10 cellular contexts compared by ENCODE assay signal in genomic region chr19:44694184-44694579, GRCh38. TPM values are rescaled to one million over a fixed set of nuclear protein-coding genes. Genes with fewer than 3 reads are reported as not detected.
A peak's percentile ranks its signal among the peaks of the same experiment; 100 is the strongest.
DNase-seq lines count a peak whose midpoint lies in the region; ATAC-seq, FAIRE-seq and TF ChIP-seq lines count a peak whose summit lies in the region.
"Had no signal": no experiment of that assay in that cellular context is flagged by ENCODE, and none has a peak within 500 bp of the region (broad histone marks: within the 10 kb centered on the region; RNA-seq: fewer than 3 reads in every experiment).

No MANE protein-coding gene starts in this region.

- intact Hi-C loops in OCI-LY7 (cut with micrococcal nuclease; ENCODE audit: unreplicated experiment), result no loop called here
- intact Hi-C loops in body of pancreas (cut with DNase I), result no loop called here
- intact Hi-C loops in pancreas (cut with DNase I), result no loop called here

- TF ChIP-seq CTCF in OCI-LY7 (conservative IDR thresholded peaks at IDR 0.05; ENCODE audit: low read length), result peak; percentile 65
- TF ChIP-seq CTCF in body of pancreas (IDR thresholded peaks at IDR 0.05), result peak in 2 of 7 experiments; percentile 14 to 24
- TF ChIP-seq CTCF in pancreas (IDR thresholded peaks at IDR 0.05), result no peak

- H4K20me1 ChIP-seq in OCI-LY7 (ENCODE audit: insufficient read depth, low read length), result no peaks in the 10 kb centered on the region

- CTCF ChIA-PET in OCI-LY7 (lab: Charles Lee; ENCODE audit: unreplicated experiment), result interaction anchor here (0.5 kb wide), 1 partner anchor 115 kb away, joined by 4 read pairs; no protein-coding TSS in a partner anchor

- POLR2A ChIA-PET in OCI-LY7 (lab: Charles Lee), result no interaction called here

- no peak for ATAC-seq in body of pancreas
- ATAC-seq in pancreas, result no peak
- ATAC-seq: esophagus mucosa had no signal

- H3K4me1 ChIP-seq in OCI-LY7 (ENCODE audit: insufficient read depth, low read length, poor library complexity, severe bottlenecking) (peaks cover 13% of the 10 kb centered on the region), body of pancreas (peaks cover 95% of the 10 kb centered on the region), pancreas (peaks cover 43 to 46% (median 43%) of the 10 kb centered on the region in 3 donors)

- H3K27me3 ChIP-seq in body of pancreas, result no peaks in the 10 kb centered on the region
- H3K27me3 ChIP-seq in pancreas, result no peaks in the 10 kb centered on the region

- DNase-seq in ELR (ENCODE audit: low read depth), result peak; percentile 24
- no peak for DNase-seq in OCI-LY7 (ENCODE audit: low spot score)
- no peak for DNase-seq in body of pancreas
- DNase-seq in pancreas, result no peak
- DNase-seq in Ammon's horn (ENCODE audit: low spot score), result no peak
- DNase-seq in HuH-7.5 (ENCODE audit: low spot score), result no peak
- DNase-seq in caudate nucleus (lab: John Stamatoyannopoulos, UW), result no peak
- DNase-seq in COR-L47 (lab: John Stamatoyannopoulos, UW), result no peak

- H3K9me3 ChIP-seq in OCI-LY7 (ENCODE audit: low read length) (no peaks in the 10 kb centered on the region), body of pancreas (no peaks in the 10 kb centered on the region), pancreas (no peaks in the 10 kb centered on the region)

- no peak overlapping the region for H3K4me2 ChIP-seq in OCI-LY7 (ENCODE audit: low read length)

- H2AFZ ChIP-seq in OCI-LY7 (ENCODE audit: low read length), result no peak overlapping the region

- H3K27ac ChIP-seq in OCI-LY7 (ENCODE audit: low read depth, low read length, poor library complexity, severe bottlenecking), result no peak overlapping the region
- peak overlapping the region; percentile 48 to 97 (median 90) for H3K27ac ChIP-seq in body of pancreas
- peak overlapping the region in 3 of 4 donors; percentile 55 to 79 (median 67) for H3K27ac ChIP-seq in pancreas
- no peak overlapping the region for H3K27ac ChIP-seq in caudate nucleus (ENCODE audit: low read depth, low read length)

- H3K36me3 ChIP-seq in OCI-LY7 (ENCODE audit: insufficient read depth, low read length), result no peaks in the 10 kb centered on the region
- no peaks in the 10 kb centered on the region for H3K36me3 ChIP-seq in body of pancreas (replicated peaks in 1 of 2; ENCODE audit: insufficient read depth in 1 of 2, low read depth in 2 of 2)
- H3K36me3 ChIP-seq in pancreas, result no peaks in the 10 kb centered on the region

- H3K79me2 ChIP-seq in OCI-LY7 (ENCODE audit: insufficient read depth, low read depth, low read length), result no peaks in the 10 kb centered on the region

- H3K4me3 ChIP-seq in OCI-LY7 (ENCODE audit: low read depth, low read length, poor library complexity, severe bottlenecking), result no peak overlapping the region
- no peak overlapping the region for H3K4me3 ChIP-seq in body of pancreas
- no peak overlapping the region for H3K4me3 ChIP-seq in pancreas

- FAIRE-seq in pancreas (lab: Jason Lieb, UNC), result no peak

- H3K9me2 ChIP-seq in OCI-LY7 (ENCODE audit: insufficient read depth, low read length), result no peaks in the 10 kb centered on the region

- WGBS in body of pancreas, 2 donors, result 79 to 86% methylated on average over 2 of the region's 2 CpGs
- WGBS in pancreas, 2 donors, result 62 to 77% methylated on average over 2 of the region's 2 CpGs

- BruUV-seq in OCI-LY7 (replicated peaks; lab: Mats Ljungman, UMichigan), result no TSS peak

- no peak for TF ChIP-seq POLR2A in body of pancreas (IDR thresholded peaks at IDR 0.05)

RNA-seq across cellular contexts. Expression of gene CEACAM16, which starts 4.8 kb away (rescaled TPM):
- total RNA-seq in OCI-LY7 (2014; rRNA removed; shearing (Covaris generic)), result not detected in 2 replicates
- total RNA-seq in OCI-LY7 (2022) (not detected in 2 replicates), body of pancreas (1 to 10 TPM in 1 of 2 donors, under 1 TPM in 1; 0.33 to 1.3 TPM), pancreas (1 to 10 TPM in 1 of 6 donors, under 1 TPM in 3, not detected in 2; 0.16 to 1.0 (median 0.31) TPM)
- polyA plus RNA-seq in pancreas, result under 1 TPM in 1 of 2 donors, not detected in 1; 0.57 TPM
- total RNA-seq: esophagus mucosa, pulmonary artery endothelial cell had no signal

RNA-seq across cellular contexts. Expression of gene CEACAM19, which starts 22.9 kb away (rescaled TPM):
- total RNA-seq in OCI-LY7 (2014; rRNA removed; shearing (Covaris generic)), result not detected in 2 replicates
- total RNA-seq in OCI-LY7 (2022) (not detected in 2 replicates), body of pancreas (1 to 10 TPM; 3.9 to 5.3 TPM), pancreas (1 to 10 TPM; 2.4 to 6.4 (median 4.0) TPM)
- polyA plus RNA-seq in pancreas, result 10 to 100 TPM; 20.6 to 27.7 TPM

RNA-seq across cellular contexts. Expression of gene PVR, which starts 50.5 kb away (rescaled TPM):
- total RNA-seq in OCI-LY7 (2014; rRNA removed; shearing (Covaris generic)), result not detected in 2 replicates
- total RNA-seq in OCI-LY7 (2022) (not detected in 2 replicates), body of pancreas (10 to 100 TPM; 36.8 to 55.4 TPM), pancreas (10 to 100 TPM in 5 of 6 donors, 1 to 10 TPM in 1; 9.3 to 19.8 (median 14.8) TPM)
- 10 to 100 TPM; 25.2 to 28.8 TPM for polyA plus RNA-seq in pancreas

RNA-seq across cellular contexts. Expression of gene BCL3, which starts 54.3 kb away (rescaled TPM):
- total RNA-seq in OCI-LY7 (2014; rRNA removed; shearing (Covaris generic)), result 5.8 and 10.2 TPM in 2 replicates
- 18.6 and 22.9 TPM in 2 replicates for total RNA-seq in OCI-LY7 (2022)
- 10 to 100 TPM; 26.2 to 72.5 TPM for total RNA-seq in body of pancreas
- 10 to 100 TPM; 13.9 to 50.3 (median 30.0) TPM for total RNA-seq in pancreas
- polyA plus RNA-seq in pancreas, result 100 to 1,000 TPM in 1 of 2 donors, 10 to 100 TPM in 1; 79.9 to 113 TPM

Comparison
In these comparisons a context has a peak if more than half of its experiments do, and no peak if none do; other contexts are left out.
1. H3K27ac ChIP-seq: peak in body of pancreas (4 of 4) and pancreas (3 of 4); none in OCI-LY7 (single experiment) and caudate nucleus (single experiment).
2. RNA of gene PVR, which starts 50.5 kb away (total RNA-seq): 36.8 to 55.4 TPM in body of pancreas and 9.3 to 19.8 TPM in pancreas; not detected in OCI-LY7; every median in the first group is over 10 times any median in the second.